ENCODE assay signal across 1 cellular context in the genomic region with DNA sequence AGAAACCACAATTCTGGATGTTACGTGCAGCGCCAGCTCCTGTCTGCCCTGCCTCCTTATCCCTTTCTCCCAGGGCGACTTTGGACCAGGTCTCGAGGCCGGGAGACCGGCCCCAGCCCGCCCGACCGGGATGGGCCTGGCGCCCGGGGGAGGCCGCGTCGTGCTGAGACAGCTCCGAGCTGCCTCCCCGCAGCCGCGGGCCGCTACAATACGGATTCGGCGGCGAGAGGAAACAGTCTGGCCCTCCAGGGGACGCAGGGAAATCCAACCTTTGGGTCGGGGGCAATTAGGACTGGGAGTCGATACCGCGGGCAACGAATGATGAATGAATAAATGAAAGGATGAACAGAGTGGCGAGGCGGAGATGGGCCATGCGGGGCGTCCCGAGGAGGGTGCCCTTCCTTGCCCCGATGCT.
TF ChIP-seq lines count a peak whose summit lies in the region.

No MANE protein-coding gene starts in this region.

TF ChIP-seq in GM23338, 12 proteins besides CTCF, POLR2A, EP300 and RAD21 (continued from another document):
- TF ChIP-seq, protein P1, sequence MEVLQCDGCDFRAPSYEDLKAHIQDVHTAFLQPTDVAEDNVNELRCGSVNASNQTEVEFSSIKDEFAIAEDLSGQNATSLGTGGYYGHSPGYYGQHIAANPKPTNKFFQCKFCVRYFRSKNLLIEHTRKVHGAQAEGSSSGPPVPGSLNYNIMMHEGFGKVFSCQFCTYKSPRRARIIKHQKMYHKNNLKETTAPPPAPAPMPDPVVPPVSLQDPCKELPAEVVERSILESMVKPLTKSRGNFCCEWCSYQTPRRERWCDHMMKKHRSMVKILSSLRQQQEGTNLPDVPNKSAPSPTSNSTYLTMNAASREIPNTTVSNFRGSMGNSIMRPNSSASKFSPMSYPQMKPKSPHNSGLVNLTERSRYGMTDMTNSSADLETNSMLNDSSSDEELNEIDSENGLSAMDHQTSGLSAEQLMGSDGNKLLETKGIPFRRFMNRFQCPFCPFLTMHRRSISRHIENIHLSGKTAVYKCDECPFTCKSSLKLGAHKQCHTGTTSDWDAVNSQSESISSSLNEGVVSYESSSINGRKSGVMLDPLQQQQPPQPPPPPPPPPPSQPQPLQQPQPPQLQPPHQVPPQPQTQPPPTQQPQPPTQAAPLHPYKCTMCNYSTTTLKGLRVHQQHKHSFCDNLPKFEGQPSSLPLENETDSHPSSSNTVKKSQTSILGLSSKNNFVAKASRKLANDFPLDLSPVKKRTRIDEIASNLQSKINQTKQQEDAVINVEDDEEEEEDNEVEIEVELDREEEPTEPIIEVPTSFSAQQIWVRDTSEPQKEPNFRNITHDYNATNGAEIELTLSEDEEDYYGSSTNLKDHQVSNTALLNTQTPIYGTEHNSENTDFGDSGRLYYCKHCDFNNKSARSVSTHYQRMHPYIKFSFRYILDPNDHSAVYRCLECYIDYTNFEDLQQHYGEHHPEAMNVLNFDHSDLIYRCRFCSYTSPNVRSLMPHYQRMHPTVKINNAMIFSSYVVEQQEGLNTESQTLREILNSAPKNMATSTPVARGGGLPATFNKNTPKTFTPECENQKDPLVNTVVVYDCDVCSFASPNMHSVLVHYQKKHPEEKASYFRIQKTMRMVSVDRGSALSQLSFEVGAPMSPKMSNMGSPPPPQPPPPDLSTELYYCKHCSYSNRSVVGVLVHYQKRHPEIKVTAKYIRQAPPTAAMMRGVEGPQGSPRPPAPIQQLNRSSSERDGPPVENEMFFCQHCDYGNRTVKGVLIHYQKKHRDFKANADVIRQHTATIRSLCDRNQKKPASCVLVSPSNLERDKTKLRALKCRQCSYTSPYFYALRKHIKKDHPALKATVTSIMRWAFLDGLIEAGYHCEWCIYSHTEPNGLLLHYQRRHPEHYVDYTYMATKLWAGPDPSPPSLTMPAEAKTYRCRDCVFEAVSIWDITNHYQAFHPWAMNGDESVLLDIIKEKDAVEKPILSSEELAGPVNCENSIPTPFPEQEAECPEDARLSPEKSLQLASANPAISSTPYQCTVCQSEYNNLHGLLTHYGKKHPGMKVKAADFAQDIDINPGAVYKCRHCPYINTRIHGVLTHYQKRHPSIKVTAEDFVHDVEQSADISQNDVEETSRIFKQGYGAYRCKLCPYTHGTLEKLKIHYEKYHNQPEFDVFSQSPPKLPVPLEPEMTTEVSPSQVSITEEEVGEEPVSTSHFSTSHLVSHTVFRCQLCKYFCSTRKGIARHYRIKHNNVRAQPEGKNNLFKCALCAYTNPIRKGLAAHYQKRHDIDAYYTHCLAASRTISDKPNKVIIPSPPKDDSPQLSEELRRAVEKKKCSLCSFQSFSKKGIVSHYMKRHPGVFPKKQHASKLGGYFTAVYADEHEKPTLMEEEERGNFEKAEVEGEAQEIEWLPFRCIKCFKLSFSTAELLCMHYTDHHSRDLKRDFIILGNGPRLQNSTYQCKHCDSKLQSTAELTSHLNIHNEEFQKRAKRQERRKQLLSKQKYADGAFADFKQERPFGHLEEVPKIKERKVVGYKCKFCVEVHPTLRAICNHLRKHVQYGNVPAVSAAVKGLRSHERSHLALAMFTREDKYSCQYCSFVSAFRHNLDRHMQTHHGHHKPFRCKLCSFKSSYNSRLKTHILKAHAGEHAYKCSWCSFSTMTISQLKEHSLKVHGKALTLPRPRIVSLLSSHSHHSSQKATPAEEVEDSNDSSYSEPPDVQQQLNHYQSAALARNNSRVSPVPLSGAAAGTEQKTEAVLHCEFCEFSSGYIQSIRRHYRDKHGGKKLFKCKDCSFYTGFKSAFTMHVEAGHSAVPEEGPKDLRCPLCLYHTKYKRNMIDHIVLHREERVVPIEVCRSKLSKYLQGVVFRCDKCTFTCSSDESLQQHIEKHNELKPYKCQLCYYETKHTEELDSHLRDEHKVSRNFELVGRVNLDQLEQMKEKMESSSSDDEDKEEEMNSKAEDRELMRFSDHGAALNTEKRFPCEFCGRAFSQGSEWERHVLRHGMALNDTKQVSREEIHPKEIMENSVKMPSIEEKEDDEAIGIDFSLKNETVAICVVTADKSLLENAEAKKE (CRISPR knock-in tag; IDR thresholded peaks at IDR 0.05), result no peak
- TF ChIP-seq CREB1 (CRISPR knock-in tag; IDR thresholded peaks at IDR 0.05; ENCODE audit: low read depth) (no peak), ZNF114 (CRISPR knock-in tag; IDR thresholded peaks at IDR 0.05) (no peak), STAT1 (IDR thresholded peaks at IDR 0.05; ENCODE audit: unreplicated experiment) (no peak)
- TF ChIP-seq, protein P2, sequence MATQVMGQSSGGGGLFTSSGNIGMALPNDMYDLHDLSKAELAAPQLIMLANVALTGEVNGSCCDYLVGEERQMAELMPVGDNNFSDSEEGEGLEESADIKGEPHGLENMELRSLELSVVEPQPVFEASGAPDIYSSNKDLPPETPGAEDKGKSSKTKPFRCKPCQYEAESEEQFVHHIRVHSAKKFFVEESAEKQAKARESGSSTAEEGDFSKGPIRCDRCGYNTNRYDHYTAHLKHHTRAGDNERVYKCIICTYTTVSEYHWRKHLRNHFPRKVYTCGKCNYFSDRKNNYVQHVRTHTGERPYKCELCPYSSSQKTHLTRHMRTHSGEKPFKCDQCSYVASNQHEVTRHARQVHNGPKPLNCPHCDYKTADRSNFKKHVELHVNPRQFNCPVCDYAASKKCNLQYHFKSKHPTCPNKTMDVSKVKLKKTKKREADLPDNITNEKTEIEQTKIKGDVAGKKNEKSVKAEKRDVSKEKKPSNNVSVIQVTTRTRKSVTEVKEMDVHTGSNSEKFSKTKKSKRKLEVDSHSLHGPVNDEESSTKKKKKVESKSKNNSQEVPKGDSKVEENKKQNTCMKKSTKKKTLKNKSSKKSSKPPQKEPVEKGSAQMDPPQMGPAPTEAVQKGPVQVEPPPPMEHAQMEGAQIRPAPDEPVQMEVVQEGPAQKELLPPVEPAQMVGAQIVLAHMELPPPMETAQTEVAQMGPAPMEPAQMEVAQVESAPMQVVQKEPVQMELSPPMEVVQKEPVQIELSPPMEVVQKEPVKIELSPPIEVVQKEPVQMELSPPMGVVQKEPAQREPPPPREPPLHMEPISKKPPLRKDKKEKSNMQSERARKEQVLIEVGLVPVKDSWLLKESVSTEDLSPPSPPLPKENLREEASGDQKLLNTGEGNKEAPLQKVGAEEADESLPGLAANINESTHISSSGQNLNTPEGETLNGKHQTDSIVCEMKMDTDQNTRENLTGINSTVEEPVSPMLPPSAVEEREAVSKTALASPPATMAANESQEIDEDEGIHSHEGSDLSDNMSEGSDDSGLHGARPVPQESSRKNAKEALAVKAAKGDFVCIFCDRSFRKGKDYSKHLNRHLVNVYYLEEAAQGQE (IDR thresholded peaks at IDR 0.05; ENCODE audit: unreplicated experiment), result no peak
